8 cellular contexts compared by ENCODE assay signal in genomic region chr15:40755821-40756220, GRCh38.
A peak's percentile ranks its signal among the peaks of the same experiment; 100 is the strongest.
DNase-seq lines count a peak whose midpoint lies in the region; ATAC-seq and TF ChIP-seq lines count a peak whose summit lies in the region.

No MANE protein-coding gene starts in this region.

- ATAC-seq in GM21390 (IDR thresholded peaks at IDR 0.05; ENCODE audit: unreplicated experiment) (no peak), GM18868 (IDR thresholded peaks at IDR 0.05; ENCODE audit: unreplicated experiment) (no peak)

- DNase-seq in AG09309 (ENCODE audit: low read depth): no peak
- DNase-seq in adipocyte (ENCODE audit: low read depth): no peak
- DNase-seq in NCI-H2029 (lab: John Stamatoyannopoulos, UW): no peak
- DNase-seq in SIG-M5 treated with dmso at 0.1 percent for 504 hours (lab: John Stamatoyannopoulos, UW; ENCODE audit: unreplicated experiment): no peak

- H3K4me1 ChIP-seq in HUES48 (ENCODE audit: control insufficient read depth, insufficient read depth, low read length) (peaks cover 5% of the 10 kb centered on the region; the same call in 1 of the 2 replicates), adipocyte (ENCODE audit: control insufficient read depth, insufficient read depth, low read length) (peaks cover 10% of the 10 kb centered on the region), mucosa of stomach (ENCODE audit: control insufficient read depth, insufficient read depth, low read length) (peaks cover 6% of the 10 kb centered on the region)

- peak overlapping the region; percentile 74 for H3K4me3 ChIP-seq in AG09309 (ENCODE audit: control insufficient read depth, low read depth, low read length)
- peak overlapping the region; percentile 90 for H3K4me3 ChIP-seq in HUES48 (ENCODE audit: low read depth, low read length)
- peak overlapping the region; percentile 97 for H3K4me3 ChIP-seq in adipocyte (ENCODE audit: low read length)
- H3K4me3 ChIP-seq in mucosa of stomach (ENCODE audit: low read length): no peak overlapping the region

- no peaks in the 10 kb centered on the region for H3K9me3 ChIP-seq in HUES48 (ENCODE audit: control insufficient read depth, insufficient read depth, low read length)
- H3K9me3 ChIP-seq in adipocyte (ENCODE audit: control insufficient read depth, low read length): no peaks in the 10 kb centered on the region
- no peaks in the 10 kb centered on the region for H3K9me3 ChIP-seq in mucosa of stomach (ENCODE audit: control insufficient read depth, low read length)

- no peaks in the 10 kb centered on the region for H3K27me3 ChIP-seq in HUES48 (ENCODE audit: control insufficient read depth, insufficient read depth, low read length)
- H3K27me3 ChIP-seq in adipocyte (replicated peaks; ENCODE audit: control insufficient read depth, insufficient read depth, low read length): peaks cover 3% of the 10 kb centered on the region
- H3K27me3 ChIP-seq in mucosa of stomach (ENCODE audit: control insufficient read depth, insufficient read depth, low read length): no peaks in the 10 kb centered on the region

- TF ChIP-seq CTCF in AG09309 (IDR thresholded peaks at IDR 0.05; ENCODE audit: control insufficient read depth, insufficient read depth, low read depth, low read length, missing control alignments): no peak

- peak overlapping the region; percentile 98 for H3K9ac ChIP-seq in HUES48 (ENCODE audit: low read depth, low read length)
- H3K9ac ChIP-seq in adipocyte (ENCODE audit: low read length): peak overlapping the region; percentile 96
- H3K9ac ChIP-seq in mucosa of stomach (ENCODE audit: low read length): peak overlapping the region; percentile 92

- H3K36me3 ChIP-seq in HUES48 (ENCODE audit: control insufficient read depth, insufficient read depth, low read length): peaks cover 14% of the 10 kb centered on the region
- H3K36me3 ChIP-seq in adipocyte (ENCODE audit: control insufficient read depth, insufficient read depth, low read length, severe bottlenecking): peaks cover 13% of the 10 kb centered on the region
- H3K36me3 ChIP-seq in mucosa of stomach (ENCODE audit: control insufficient read depth, insufficient read depth, low read length): no peaks in the 10 kb centered on the region

- H3K27ac ChIP-seq in HUES48 (ENCODE audit: low read depth, low read length): peak overlapping the region; percentile 93
